Comparison of ENCODE assay signal across 8 cellular contexts in genomic region chr22:49724893-49725489, GRCh38.
DNase-seq lines count a peak whose midpoint lies in the region; ATAC-seq and TF ChIP-seq lines count a peak whose summit lies in the region.

No MANE protein-coding gene starts in this region.

- H3K4me1 ChIP-seq in lower lobe of right lung: peaks cover 12% of the 10 kb centered on the region

- peak; percentile 87 for ATAC-seq in lower lobe of right lung
- ATAC-seq in HG02840 (IDR thresholded peaks at IDR 0.05; ENCODE audit: low FRiP score, unreplicated experiment): no peak

- DNase-seq in 8988T (peak; percentile 71), NCI-H1694 (lab: John Stamatoyannopoulos, UW) (peak; percentile 16), cerebellum (ENCODE audit: low spot score) (peak; percentile 76), lower lobe of right lung (peak; percentile 67)
- peak; percentile 59 to 66 for DNase-seq in activated CD4-positive, alpha-beta T cell treated with anti-CD3 and anti-CD28 coated beads for 24 hours (ENCODE audit: low read depth in 2 of 2)
- DNase-seq in stimulated activated CD8-positive, alpha-beta memory T cell treated with anti-CD3 and anti-CD28 coated beads, Interleukin-12 subunit alpha, Interleukin-12 subunit beta, amount 100 ng/mL, for 1 hour (ENCODE audit: low read depth): peak; percentile 47

- no peaks in the 10 kb centered on the region for H3K9me3 ChIP-seq in lower lobe of right lung

- H3K36me3 ChIP-seq in lower lobe of right lung: no peaks in the 10 kb centered on the region

- H3K27me3 ChIP-seq in lower lobe of right lung (ENCODE audit: low read depth): peaks cover 66% of the 10 kb centered on the region

- intact Hi-C loops in lower lobe of right lung (cut with DNase I): no loop called here

- H3K27ac ChIP-seq in lower lobe of right lung: peak overlapping the region; percentile 27

- peak; percentile 82 for TF ChIP-seq CTCF in GM12875 (IDR thresholded peaks at IDR 0.05; ENCODE audit: borderline replicate concordance, insufficient read depth, low read depth, low read length)
- TF ChIP-seq CTCF in lower lobe of right lung (IDR thresholded peaks at IDR 0.05): peak; percentile 76

- H3K4me3 ChIP-seq in GM12875 (ENCODE audit: low read depth, low read length) (peak overlapping the region; percentile 36), lower lobe of right lung (peak overlapping the region; percentile 51)

Comparison
In these comparisons a context has a peak if more than half of its experiments do, and no peak if none do; other contexts are left out.
1. DNase-seq: peak in every context shown above with its lines; median percentile 76 in cerebellum; 71 in 8988T; 67 in lower lobe of right lung; 62 in activated CD4-positive, alpha-beta T cell treated with anti-CD3 and anti-CD28 coated beads for 24 hours; 47 in stimulated activated CD8-positive, alpha-beta memory T cell treated with anti-CD3 and anti-CD28 coated beads, Interleukin-12 subunit alpha, Interleukin-12 subunit beta, amount 100 ng/mL, for 1 hour; 16 in NCI-H1694.